Comparison of ENCODE assay signal across 16 cellular contexts in genomic region chr11:73333626-73334199, GRCh38. TPM values are rescaled to one million over a fixed set of nuclear protein-coding genes. Genes with fewer than 3 reads are reported as not detected.
DNase-seq lines count a peak whose midpoint lies in the region; ATAC-seq and TF ChIP-seq lines count a peak whose summit lies in the region.
"Had no signal": no experiment of that assay in that cellular context is flagged by ENCODE, and none has a peak within 500 bp of the region (broad histone marks: within the 10 kb centered on the region; RNA-seq: fewer than 3 reads in every experiment).

No MANE protein-coding gene starts in this region.

- no peaks in the 10 kb centered on the region for H3K9me3 ChIP-seq in AG04450 (ENCODE audit: control insufficient read depth, insufficient read depth, low read length)
- no peaks in the 10 kb centered on the region for H3K9me3 ChIP-seq in RWPE2 (ENCODE audit: severe bottlenecking)
- H3K9me3 ChIP-seq in right cardiac atrium (ENCODE audit: control insufficient read depth, low read length): no peaks in the 10 kb centered on the region
- no peaks in the 10 kb centered on the region for H3K9me3 ChIP-seq in gastrocnemius medialis
- H3K9me3 ChIP-seq: BE2C had no signal

- intact Hi-C loops in right cardiac atrium (cut with DNase I): loop anchor here in 1 of 4 donors (2.0 kb wide), 1 partner anchor 25 kb away; the partner anchor contains the start of gene ARHGEF17
- intact Hi-C loops in gastrocnemius medialis (cut with DNase I; ENCODE audit: low total_unique reads): loop anchor here (5.0 to 10.0 kb wide), 2 partner anchors 146 to 499 kb away; no protein-coding TSS in a partner anchor

- H3K36me3 ChIP-seq in RWPE2 (ENCODE audit: low read depth): peaks cover 8% of the 10 kb centered on the region; the same call in 1 of the 2 replicates
- H3K36me3 ChIP-seq in gastrocnemius medialis: no peaks in the 10 kb centered on the region
- H3K36me3 ChIP-seq: BE2C had no signal

- no peak for TF ChIP-seq POLR2A in gastrocnemius medialis (IDR thresholded peaks at IDR 0.05)

- 69% methylated on average over 3 of the region's 3 CpGs for WGBS in right cardiac atrium

- H3K4me1 ChIP-seq in RWPE2 (ENCODE audit: insufficient read depth, poor library complexity, severe bottlenecking) (peaks cover 14% of the 10 kb centered on the region), right cardiac atrium (ENCODE audit: control insufficient read depth, insufficient read depth, low read length) (peaks cover 31% of the 10 kb centered on the region), gastrocnemius medialis (peaks cover 9 to 10% of the 10 kb centered on the region in 2 donors)

- no peak for TF ChIP-seq CTCF in AG04450 (IDR thresholded peaks at IDR 0.05; ENCODE audit: low read depth, low read length)
- TF ChIP-seq CTCF in RWPE2 (IDR thresholded peaks at IDR 0.05; ENCODE audit: poor library complexity, severe bottlenecking): no peak
- TF ChIP-seq CTCF in gastrocnemius medialis (IDR thresholded peaks at IDR 0.05 in 4 of 5, conservative IDR thresholded peaks at IDR 0.05 in 1 of 5): no peak

- ATAC-seq in RWPE2 (ENCODE audit: low read depth) (peak; percentile 3; the same call in 1 of the 3 replicates), right cardiac atrium (no peak), gastrocnemius medialis (no peak), HG03280 (IDR thresholded peaks at IDR 0.05; ENCODE audit: unreplicated experiment) (no peak)
- ATAC-seq: natural killer cell had no signal

- H3K27ac ChIP-seq in AG04450 (ENCODE audit: low read depth, low read length) (peak overlapping the region; percentile 87), RWPE2 (ENCODE audit: poor library complexity, severe bottlenecking) (peak overlapping the region; percentile 43), right cardiac atrium (ENCODE audit: low read length) (peak overlapping the region; percentile 91), gastrocnemius medialis (peak overlapping the region; percentile 53 to 69 (median 58))

- H3K4me3 ChIP-seq in AG04450 (ENCODE audit: low read depth, low read length): no peak overlapping the region
- H3K4me3 ChIP-seq in RWPE2 (ENCODE audit: severe bottlenecking): no peak overlapping the region
- H3K4me3 ChIP-seq in right cardiac atrium (ENCODE audit: low read length): no peak overlapping the region
- H3K4me3 ChIP-seq in gastrocnemius medialis: no peak overlapping the region

- CTCF ChIA-PET in AG04450 (lab: Charles Lee): interaction anchor here (1.1 to 5.2 kb wide), 6 partner anchors 7 to 39 kb away, joined by 6 to 137 read pairs (median 20); partner anchors contain the start of gene ARHGEF17

- no peak for DNase-seq in AG04450 (ENCODE audit: low read depth, low spot score)
- DNase-seq in RWPE2 (ENCODE audit: low spot score): no peak
- no peak for DNase-seq in right cardiac atrium
- no peak for DNase-seq in gastrocnemius medialis
- DNase-seq in iPS-NIHi11 (ENCODE audit: low spot score): no peak
- DNase-seq in amniotic stem cell (lab: John Stamatoyannopoulos, UW): no peak
- DNase-seq in NCI-H1105 (lab: John Stamatoyannopoulos, UW): no peak
- DNase-seq: activated CD4-positive, alpha-beta T cell treated with anti-CD3 and anti-CD28 coated beads, Interleukin-2, amount 50 U/mL, for 48 hours; activated naive CD4-positive, alpha-beta T cell treated with Interleukin-2 at 50 U/mL for 16 hours; effector CD8-positive, alpha-beta T cell; natural killer cell; NCI-H146; stimulated activated naive CD4-positive, alpha-beta T cell; T-helper 1 cell had no signal

- H3K27me3 ChIP-seq in AG04450 (ENCODE audit: control insufficient read depth, insufficient read depth, low read length) (no peaks in the 10 kb centered on the region), RWPE2 (ENCODE audit: insufficient read depth, poor library complexity, severe bottlenecking) (no peaks in the 10 kb centered on the region), right cardiac atrium (ENCODE audit: control insufficient read depth, insufficient read depth) (no peaks in the 10 kb centered on the region), gastrocnemius medialis (no peaks in the 10 kb centered on the region)
- H3K27me3 ChIP-seq: BE2C had no signal

- in situ Hi-C loops in gastrocnemius medialis (cut with MboI; ENCODE audit: low sequenced_read_pairs in 4 of 4): no loop called here

- POLR2A ChIA-PET in AG04450 (lab: Yijun Ruan, JAX): interaction anchor here (2.4 to 5.2 kb wide), 3 partner anchors 7 to 26 kb away, joined by 9 to 70 read pairs (median 16); partner anchors contain the start of gene ARHGEF17

RNA-seq across cellular contexts. Expression of gene ARHGEF17, which starts 25.6 kb away (rescaled TPM):
- polyA plus RNA-seq in AG04450 (2011; rRNA removed) (30.6 and 45.2 TPM in 2 replicates), right cardiac atrium (34.0 TPM)
- 54.5 and 62.4 TPM in 2 replicates for polyA minus RNA-seq in AG04450 (2011; rRNA and poly(A)+ RNA removed)
- total RNA-seq in right cardiac atrium (10 to 100 TPM; 47.6 to 53.8 (median 49.3) TPM), gastrocnemius medialis (10 to 100 TPM in 3 of 4 donors, 1 to 10 TPM in 1; 8.9 to 16.9 (median 13.9) TPM)

RNA-seq across cellular contexts. Expression of gene RELT, which starts 42.5 kb away (rescaled TPM):
- polyA plus RNA-seq in AG04450 (2011; rRNA removed) (1.1 TPM in 2 replicates), right cardiac atrium (4.1 TPM)
- polyA minus RNA-seq in AG04450 (2011; rRNA and poly(A)+ RNA removed): 1.1 and 1.7 TPM in 2 replicates
- total RNA-seq in right cardiac atrium (10 to 100 TPM in 1 of 4 donors, 1 to 10 TPM in 3; 3.9 to 11.2 (median 7.0) TPM), gastrocnemius medialis (10 to 100 TPM; 18.5 to 63.5 (median 36.7) TPM)
